In genomic region chr10:26684667-26685264, GRCh38 we compare ENCODE assay signal across 1 cellular context.
TF ChIP-seq lines count a peak whose summit lies in the region.

No MANE protein-coding gene starts in this region.

TF ChIP-seq in HepG2, 621 proteins besides CTCF, POLR2A, EP300 and RAD21:
- TF ChIP-seq SMC3 (IDR thresholded peaks at IDR 0.05; ENCODE audit: low read length) (peak; percentile 31; the same call in 1 of the 2 replicates), STAG1 (CRISPR knock-in tag; IDR thresholded peaks at IDR 0.05) (peak; percentile 42), ZNF331 (CRISPR knock-in tag; IDR thresholded peaks at IDR 0.05) (0 out of 2 replicates have a peak, but pooled peaks have one; percentile 28)
